ENCODE assay signal across 13 cellular contexts in genomic region chr22:31647516-31647915, GRCh38. TPM values are rescaled to one million over a fixed set of nuclear protein-coding genes. Genes with fewer than 3 reads are reported as not detected.
A peak's percentile ranks its signal among the peaks of the same experiment; 100 is the strongest.
DNase-seq lines count a peak whose midpoint lies in the region; ATAC-seq and TF ChIP-seq lines count a peak whose summit lies in the region.
"Had no signal": no experiment of that assay in that cellular context is flagged by ENCODE, and none has a peak within 500 bp of the region (broad histone marks: within the 10 kb centered on the region; RNA-seq: fewer than 3 reads in every experiment).

No MANE protein-coding gene starts in this region.

- peaks cover 2% of the 10 kb centered on the region for H3K36me3 ChIP-seq in BJ (ENCODE audit: control insufficient read depth, insufficient read depth, low read length)
- H3K36me3 ChIP-seq in mammary epithelial cell (ENCODE audit: insufficient read depth, low read length): peaks cover 5% of the 10 kb centered on the region

- no peak overlapping the region for H2AFZ ChIP-seq in mammary epithelial cell (ENCODE audit: low read depth, low read length)

- no peaks in the 10 kb centered on the region for H4K20me1 ChIP-seq in mammary epithelial cell (ENCODE audit: insufficient read depth, low read length)

- no peak for ATAC-seq in HG02678 (IDR thresholded peaks at IDR 0.05; ENCODE audit: unreplicated experiment)
- ATAC-seq: CD8-positive, alpha-beta T cell; right cardiac atrium had no signal

- intact Hi-C loops in mammary epithelial cell (cut with micrococcal nuclease): no loop called here
- intact Hi-C loops in posterior cingulate gyrus (cut with DNase I): no loop called here

- DNase-seq in BJ (ENCODE audit: low read depth) (peak; percentile 46), HS-5 (ENCODE audit: low read depth) (peak; percentile 78), mammary epithelial cell (peak; percentile 68), kidney tubule cell (ENCODE audit: low spot score) (peak; percentile 81), COLO829 (ENCODE audit: low spot score) (no peak), inferior parietal cortex (ENCODE audit: extremely low spot score) (no peak), posterior cingulate gyrus (no peak)
- DNase-seq: activated naive CD4-positive, alpha-beta T cell treated with anti-CD3 and anti-CD28 coated beads, Interleukin-2, amount 10 ng/mL, durations not matched to agents 7 days and 5 days; CD8-positive, alpha-beta T cell; NCI-H524 treated with DMSO at 0.1 percent for 48 hours; right cardiac atrium; SK-N-SH had no signal

- BruUV-seq in mammary epithelial cell (replicated peaks; lab: Mats Ljungman, UMichigan): no TSS peak

- dilution Hi-C loops in mammary epithelial cell (cut with HindIII; ENCODE audit: low sequenced_read_pairs): loop anchor here (5.0 kb wide), 2 partner anchors 45 to 190 kb away; no protein-coding TSS in a partner anchor

- peak overlapping the region; percentile 80 for H3K9ac ChIP-seq in mammary epithelial cell (ENCODE audit: insufficient read depth, low read length)
- H3K9ac ChIP-seq: SK-N-SH had no signal

- H3K4me1 ChIP-seq in mammary epithelial cell (ENCODE audit: insufficient read depth, low read length): peaks cover 47% of the 10 kb centered on the region

- peak overlapping the region; percentile 95 for H3K27ac ChIP-seq in mammary epithelial cell (ENCODE audit: insufficient read depth, low read depth, low read length)

- POLR2A ChIA-PET in BJ (lab: Charles Lee): no interaction called here

- no peaks in the 10 kb centered on the region for H3K9me3 ChIP-seq in mammary epithelial cell (replicated peaks; ENCODE audit: insufficient read depth, low read length)
- H3K9me3 ChIP-seq: SK-N-SH had no signal

- no peak overlapping the region for H3K4me3 ChIP-seq in BJ (ENCODE audit: low read depth, low read length)
- H3K4me3 ChIP-seq in mammary epithelial cell (replicated peaks in 1 of 3; ENCODE audit: insufficient read depth in 1 of 3, low read depth in 2 of 3, low read length in 3 of 3): no peak overlapping the region

- peaks cover 75% of the 10 kb centered on the region for H3K79me2 ChIP-seq in mammary epithelial cell (ENCODE audit: insufficient read depth, low read length)

- in situ Hi-C loops in mammary epithelial cell (cut with MboI; ENCODE audit: low sequenced_read_pairs in 2 of 2): no loop called here

- no peaks in the 10 kb centered on the region for H3K27me3 ChIP-seq in BJ (ENCODE audit: control insufficient read depth, insufficient read depth, low read length)
- H3K27me3 ChIP-seq in mammary epithelial cell (ENCODE audit: insufficient read depth, low read length): no peaks in the 10 kb centered on the region

- H3K4me2 ChIP-seq in mammary epithelial cell (ENCODE audit: insufficient read depth, low read depth, low read length): peak overlapping the region; percentile 71
- H3K4me2 ChIP-seq: SK-N-SH had no signal

- TF ChIP-seq CTCF in BJ (IDR thresholded peaks at IDR 0.05; ENCODE audit: insufficient read depth, low read depth, low read length) (no peak), mammary epithelial cell (conservative IDR thresholded peaks at IDR 0.05 in 1 of 2, IDR thresholded peaks at IDR 0.05 in 1 of 2; ENCODE audit: extremely low read depth in 1 of 2, insufficient read depth in 1 of 2, low read depth in 1 of 2, low read length in 2 of 2) (no peak)

- CTCF ChIA-PET in BJ (lab: Yijun Ruan, JAX) (interaction anchor here (0.8 kb wide), 2 partner anchors 86 to 90 kb away, joined by 3 read pairs; no protein-coding TSS in a partner anchor), mammary epithelial cell (lab: Charles Lee; ENCODE audit: low non-redundant PET) (interaction anchor here (0.6 kb wide), 1 partner anchor 17 kb away, joined by 3 read pairs; no protein-coding TSS in a partner anchor)

- 48% methylated on average over 4 of the region's 4 CpGs for WGBS in mammary epithelial cell (ENCODE audit: low coverage, missing lambda C conversion rate)

RNA-seq across cellular contexts. Expression of gene PISD, which starts 14.5 kb away (rescaled TPM):
- polyA plus RNA-seq in BJ (2011; rRNA removed) (18.7 and 26.9 TPM in 2 replicates), mammary epithelial cell (31.7 TPM)
- polyA minus RNA-seq in BJ (2011; rRNA and poly(A)+ RNA removed): 21.8 and 30.8 TPM in 2 replicates
- 10 to 100 TPM; 53.7 to 67.8 TPM for total RNA-seq in mammary epithelial cell
- 32.4 TPM for polyA minus RNA-seq in mammary epithelial cell

Comparison
In these comparisons a context has a peak if more than half of its experiments do, and no peak if none do; other contexts are left out.
1. DNase-seq: peak in BJ (single experiment), HS-5 (single experiment), mammary epithelial cell (single experiment) and kidney tubule cell (single experiment); none in COLO829 (single experiment), inferior parietal cortex (single experiment) and posterior cingulate gyrus (0 of 10).